In the genomic region with DNA sequence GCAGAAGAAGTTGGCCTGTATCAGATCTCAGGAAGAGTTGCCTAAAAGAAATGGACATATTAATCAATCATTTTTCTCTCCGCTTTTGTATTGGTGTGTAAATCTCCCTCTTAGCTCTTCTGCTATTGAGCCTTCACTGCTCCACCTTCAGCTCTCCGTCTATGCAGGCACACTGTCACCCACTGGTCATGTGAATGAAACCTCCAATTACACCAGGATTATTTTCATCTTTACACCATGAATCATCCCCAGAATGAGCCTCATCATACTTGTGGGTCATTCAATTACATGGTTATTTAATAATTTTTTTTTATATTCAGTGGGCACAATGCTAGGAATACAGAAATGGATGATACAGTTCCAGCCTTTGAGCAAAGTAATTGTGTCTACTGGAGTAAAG, we compare ENCODE assay signal across 10 cellular contexts.
A peak's percentile ranks its signal among the peaks of the same experiment; 100 is the strongest.
DNase-seq lines count a peak whose midpoint lies in the region; ATAC-seq lines count a peak whose summit lies in the region.
"Had no signal": no experiment of that assay in that cellular context is flagged by ENCODE, and none has a peak within 500 bp of the region (broad histone marks: within the 10 kb centered on the region; RNA-seq: fewer than 3 reads in every experiment).

No MANE protein-coding gene starts in this region.

- H3K27ac Mint-ChIP-seq in activated naive CD8-positive, alpha-beta T cell = peak overlapping the region; percentile 2
- H3K27ac Mint-ChIP-seq in activated naive CD8-positive, alpha-beta T cell treated with anti-CD3 and anti-CD28 coated beads, Interleukin-2, amount 50 U/mL, for 24 hours = no peak overlapping the region

- intact Hi-C loops in left ventricle myocardium superior (cut with micrococcal nuclease) = no loop called here

- peaks cover 39% of the 10 kb centered on the region for H3K4me1 ChIP-seq in SJCRH30

- no peak for ATAC-seq in activated naive CD8-positive, alpha-beta T cell treated with anti-CD3 and anti-CD28 coated beads, Interleukin-2, amount 50 U/mL, for 24 hours
- no peak for ATAC-seq in left ventricle myocardium superior

- H3K27me3 ChIP-seq in SJCRH30 = no peaks in the 10 kb centered on the region
- H3K27me3 ChIP-seq: BLaER1, dorsolateral prefrontal cortex had no signal

- peaks cover 19% of the 10 kb centered on the region for H3K36me3 Mint-ChIP-seq in activated naive CD8-positive, alpha-beta T cell
- H3K36me3 Mint-ChIP-seq in activated naive CD8-positive, alpha-beta T cell treated with anti-CD3 and anti-CD28 coated beads, Interleukin-2, amount 50 U/mL, for 24 hours (ENCODE audit: low read depth) = peaks cover 32% of the 10 kb centered on the region

- 0 out of 2 replicates have a peak, but pooled peaks cover 3% of the 10 kb centered on the region for H3K36me3 ChIP-seq in SJCRH30

- no peaks in the 10 kb centered on the region for H3K9me3 Mint-ChIP-seq in activated naive CD8-positive, alpha-beta T cell (ENCODE audit: low read depth)
- no peaks in the 10 kb centered on the region for H3K9me3 Mint-ChIP-seq in activated naive CD8-positive, alpha-beta T cell treated with anti-CD3 and anti-CD28 coated beads, Interleukin-2, amount 50 U/mL, for 24 hours

- H3K9me3 ChIP-seq in SJCRH30 (replicated peaks) = no peaks in the 10 kb centered on the region

- H3K27me3 Mint-ChIP-seq in activated naive CD8-positive, alpha-beta T cell = no peaks in the 10 kb centered on the region
- H3K27me3 Mint-ChIP-seq in activated naive CD8-positive, alpha-beta T cell treated with anti-CD3 and anti-CD28 coated beads, Interleukin-2, amount 50 U/mL, for 24 hours = no peaks in the 10 kb centered on the region

- no peaks in the 10 kb centered on the region for H3K4me1 Mint-ChIP-seq in activated naive CD8-positive, alpha-beta T cell (ENCODE audit: low read depth)
- H3K4me1 Mint-ChIP-seq in activated naive CD8-positive, alpha-beta T cell treated with anti-CD3 and anti-CD28 coated beads, Interleukin-2, amount 50 U/mL, for 24 hours = peaks cover 2% of the 10 kb centered on the region

- no peak overlapping the region for H3K4me3 ChIP-seq in SJCRH30
- H3K4me3 ChIP-seq: BLaER1, dorsolateral prefrontal cortex had no signal

- no peak overlapping the region for H3K4me3 Mint-ChIP-seq in activated naive CD8-positive, alpha-beta T cell
- H3K4me3 Mint-ChIP-seq in activated naive CD8-positive, alpha-beta T cell treated with anti-CD3 and anti-CD28 coated beads, Interleukin-2, amount 50 U/mL, for 24 hours = no peak overlapping the region

- peak overlapping the region; percentile 49 for H3K27ac ChIP-seq in SJCRH30
- H3K27ac ChIP-seq: BLaER1 had no signal

- no peak for DNase-seq in activated naive CD8-positive, alpha-beta T cell treated with anti-CD3 and anti-CD28 coated beads, Interleukin-2, amount 50 U/mL, for 24 hours
- DNase-seq in SJCRH30 (peak; percentile 44 to 59), fibroblast of gingiva (ENCODE audit: low read depth) (peak; percentile 72), stromal cell of bone marrow (ENCODE audit: low read depth) (peak; percentile 82), NCI-H2081 (lab: John Stamatoyannopoulos, UW) (no peak), left ventricle myocardium superior (no peak), NCI-H82 (lab: John Stamatoyannopoulos, UW) (no peak)

Comparison
In these comparisons a context has a peak if more than half of its experiments do, and no peak if none do; other contexts are left out.
1. DNase-seq: peak in SJCRH30 (2 of 2), fibroblast of gingiva (single experiment) and stromal cell of bone marrow (single experiment); none in activated naive CD8-positive, alpha-beta T cell treated with anti-CD3 and anti-CD28 coated beads, Interleukin-2, amount 50 U/mL, for 24 hours (single experiment), NCI-H2081 (0 of 2), left ventricle myocardium superior (single experiment) and NCI-H82 (single experiment).